Comparison of ENCODE assay signal across 10 cellular contexts in genomic region chr20:8130840-8131526, GRCh38. TPM values are rescaled to one million over a fixed set of nuclear protein-coding genes. Genes with fewer than 3 reads are reported as not detected.
DNase-seq lines count a peak whose midpoint lies in the region; ATAC-seq and TF ChIP-seq lines count a peak whose summit lies in the region.
"Had no signal": no experiment of that assay in that cellular context is flagged by ENCODE, and none has a peak within 500 bp of the region (broad histone marks: within the 10 kb centered on the region; RNA-seq: fewer than 3 reads in every experiment).

No MANE protein-coding gene starts in this region.

- no peak for TF ChIP-seq CTCF in AG04450 (IDR thresholded peaks at IDR 0.05; ENCODE audit: low read depth, low read length)
- TF ChIP-seq CTCF in dorsolateral prefrontal cortex (IDR thresholded peaks at IDR 0.05 in 54 of 56, conservative IDR thresholded peaks at IDR 0.05 in 2 of 56; ENCODE audit: low read depth in 1 of 56, partially characterized antibody in 56 of 56): no peak
- TF ChIP-seq CTCF in osteocyte (IDR thresholded peaks at IDR 0.05): no peak

- no peaks in the 10 kb centered on the region for H3K36me3 ChIP-seq in HUES64 (ENCODE audit: insufficient read depth, low read length)
- H3K36me3 ChIP-seq: lower lobe of right lung, SJSA1 had no signal

- no peak overlapping the region for H3K9ac ChIP-seq in HUES64 (ENCODE audit: low read depth, low read length)

- H3K9me3 ChIP-seq in AG04450 (ENCODE audit: control insufficient read depth, insufficient read depth, low read length): no peaks in the 10 kb centered on the region
- no peaks in the 10 kb centered on the region for H3K9me3 ChIP-seq in HUES64 (ENCODE audit: insufficient read depth, low read depth, low read length)
- H3K9me3 ChIP-seq: lower lobe of right lung, SJSA1 had no signal

- no peak overlapping the region for H3K27ac ChIP-seq in AG04450 (ENCODE audit: low read depth, low read length)
- H3K27ac ChIP-seq in HUES64 (ENCODE audit: low read depth, low read length): no peak overlapping the region
- H3K27ac ChIP-seq in dorsolateral prefrontal cortex: peak overlapping the region in 38 of 59 donors; percentile 12 to 92 (median 84)
- H3K27ac ChIP-seq: SJSA1 had no signal

- H3K27ac Mint-ChIP-seq in osteocyte (ENCODE audit: unreplicated experiment): peak overlapping the region; percentile 68

- CTCF ChIA-PET in AG04450 (lab: Charles Lee): interaction anchor here (0.6 to 5.8 kb wide), 24 partner anchors 8 to 591 kb away, joined by 3 to 65 read pairs (median 3); no protein-coding TSS in a partner anchor

- POLR2A ChIA-PET in AG04450 (lab: Yijun Ruan, JAX): interaction anchor here (0.7 to 0.8 kb wide), 3 partner anchors 85 to 590 kb away, joined by 3 to 4 read pairs (median 3); no protein-coding TSS in a partner anchor

- H3K36me3 Mint-ChIP-seq in osteocyte (ENCODE audit: unreplicated experiment): peaks cover 1% of the 10 kb centered on the region

- H3K4me3 ChIP-seq in AG04450 (ENCODE audit: low read depth, low read length) (peak overlapping the region; percentile 75), HUES64 (ENCODE audit: low read length) (peak overlapping the region; percentile 62), dorsolateral prefrontal cortex (peak overlapping the region in 49 of 59 donors; percentile 55 to 87 (median 76))

- intact Hi-C loops in dorsolateral prefrontal cortex (cut with DNase I): loop anchor here (5.0 kb wide), 1 partner anchor 591 kb away; no protein-coding TSS in a partner anchor

- peaks cover 21% of the 10 kb centered on the region; the same call in 1 of the 2 replicates for H3K4me1 ChIP-seq in HUES64 (ENCODE audit: insufficient read depth, low read length)

- DNase-seq in AG04450 (ENCODE audit: low read depth, low spot score): no peak
- no peak for DNase-seq in dorsolateral prefrontal cortex
- DNase-seq in osteocyte (ENCODE audit: extremely low spot score, unreplicated experiment): no peak
- no peak for DNase-seq in stimulated activated CD4-positive, alpha-beta T cell treated with anti-CD3 and anti-CD28 coated beads, Interleukin-12 subunit alpha, Interleukin-12 subunit beta, amount 100 ng/mL, for 4 hours
- no peak for DNase-seq in HuH-7.5 (ENCODE audit: low spot score)
- DNase-seq in stimulated activated CD8-positive, alpha-beta memory T cell treated with anti-CD3 and anti-CD28 coated beads, Interleukin-4, amount 100 ng/mL, for 48 hours: no peak

- ATAC-seq in HG03378 (IDR thresholded peaks at IDR 0.05; ENCODE audit: unreplicated experiment): no peak

- H3K9me3 Mint-ChIP-seq in osteocyte (ENCODE audit: unreplicated experiment): no peaks in the 10 kb centered on the region

- peaks cover 8% of the 10 kb centered on the region for H3K27me3 Mint-ChIP-seq in osteocyte (ENCODE audit: unreplicated experiment)

- peaks cover 32% of the 10 kb centered on the region for H3K4me1 Mint-ChIP-seq in osteocyte (ENCODE audit: unreplicated experiment)

- H3K27me3 ChIP-seq in AG04450 (ENCODE audit: control insufficient read depth, insufficient read depth, low read length) (no peaks in the 10 kb centered on the region), HUES64 (ENCODE audit: insufficient read depth, low read length) (peaks cover 42% of the 10 kb centered on the region), dorsolateral prefrontal cortex (peaks cover 0 to 43% (median 0%) of the 10 kb centered on the region in 45 donors)

- WGBS in HUES64: 90% methylated on average over 7 of the region's 8 CpGs

- H3K4me3 Mint-ChIP-seq in osteocyte (ENCODE audit: unreplicated experiment): peak overlapping the region; percentile 79

RNA-seq across cellular contexts. Expression of gene PLCB1, which starts 1.1 kb away (rescaled TPM):
- 12.3 and 16.4 TPM in 2 replicates for polyA plus RNA-seq in AG04450 (2011; rRNA removed)
- polyA minus RNA-seq in AG04450 (2011; rRNA and poly(A)+ RNA removed): 23.4 and 35.0 TPM in 2 replicates
- 5.1 TPM for polyA plus RNA-seq in HUES64 (2013, experiment 1 of 2)
- polyA plus RNA-seq in HUES64 (2013, experiment 2 of 2): 7.2 TPM
- total RNA-seq in dorsolateral prefrontal cortex (100 to 1,000 TPM in 117 of 120 experiments, 10 to 100 TPM in 3; 68.3 to 259 (median 170) TPM), osteocyte (32.1 and 33.3 TPM in 2 replicates)

Comparison
In these comparisons a context has a peak if more than half of its experiments do, and no peak if none do; other contexts are left out.
1. H3K27ac ChIP-seq: peak in dorsolateral prefrontal cortex (38 of 59); none in AG04450 (single experiment) and HUES64 (single experiment).
2. Peak in every context shown above with its lines, with median percentiles within 50 percentile points of each other: H3K4me3 ChIP-seq.